ENCODE assay signal across 16 cellular contexts in the genomic region with DNA sequence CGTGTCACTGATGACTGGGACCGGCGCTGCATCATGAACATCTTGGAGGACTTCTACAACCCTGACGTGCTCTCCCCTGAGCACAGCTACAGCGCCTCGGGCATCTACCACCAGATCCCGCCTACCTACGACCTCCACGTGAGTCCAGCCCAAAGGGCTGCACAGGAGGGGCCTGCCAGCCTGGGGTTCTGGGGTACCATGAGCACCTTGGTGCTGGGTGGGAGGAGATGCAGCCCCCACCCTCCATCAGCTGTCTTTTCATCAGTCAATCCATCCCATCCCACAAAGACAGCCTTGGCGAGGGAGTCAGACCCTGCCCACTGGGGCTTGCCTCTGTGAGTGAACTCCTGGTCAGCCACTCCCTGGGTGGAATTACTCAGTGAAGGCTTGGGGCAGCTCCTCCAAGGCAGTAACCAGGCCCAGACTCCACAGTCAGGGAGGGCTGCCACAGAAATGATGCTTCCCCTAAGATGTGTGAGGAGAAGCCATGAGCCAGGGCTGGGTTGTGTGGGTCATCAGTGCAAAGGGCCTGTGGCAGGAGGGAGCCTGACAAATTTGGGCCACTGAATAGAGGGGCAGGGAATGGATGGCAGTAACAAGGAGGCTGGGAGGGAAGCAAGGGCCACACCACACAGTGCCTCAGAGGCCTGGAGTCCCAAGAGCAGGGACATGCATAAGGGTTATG. TPM values are rescaled to one million over a fixed set of nuclear protein-coding genes. Genes with fewer than 3 reads are reported as not detected.
DNase-seq lines count a peak whose midpoint lies in the region; ATAC-seq and TF ChIP-seq lines count a peak whose summit lies in the region.
"Had no signal": no experiment of that assay in that cellular context is flagged by ENCODE, and none has a peak within 500 bp of the region (broad histone marks: within the 10 kb centered on the region; RNA-seq: fewer than 3 reads in every experiment).

No MANE protein-coding gene starts in this region.

- DNase-seq in Right ventricle myocardium inferior (ENCODE audit: missing footprints) (peak; percentile 51), right atrium auricular region (ENCODE audit: low spot score) (no peak), erythroblast (lab: John Stamatoyannopoulos, UW) (no peak), lower lobe of right lung (peak; percentile 36), upper lobe of right lung (peak; percentile 46), SW480 (ENCODE audit: low spot score) (no peak), NCI-H2227 treated with DMSO at 0.1 percent for 48 hours (lab: John Stamatoyannopoulos, UW) (no peak)
- DNase-seq: DMS153, NCI-H1048, NCI-H146, NCI-H2081, NCI-H524, PC-9 had no signal

- H3K27ac ChIP-seq in right atrium auricular region: no peak overlapping the region
- H3K27ac ChIP-seq in lower lobe of right lung: no peak overlapping the region
- no peak overlapping the region for H3K27ac ChIP-seq in upper lobe of right lung
- H3K27ac ChIP-seq: A549; BLaER1 treated with 17β-estradiol and CSF1 and Interleukin-3, amounts not matched to agents 10 nM and 100 nM; PC-9 had no signal

- H3K9me3 ChIP-seq in right atrium auricular region: no peaks in the 10 kb centered on the region
- H3K9me3 ChIP-seq in lower lobe of right lung: no peaks in the 10 kb centered on the region
- H3K9me3 ChIP-seq in upper lobe of right lung: no peaks in the 10 kb centered on the region
- H3K9me3 ChIP-seq: A549; BLaER1 treated with 17β-estradiol and CSF1 and Interleukin-3, amounts not matched to agents 10 nM and 100 nM had no signal

- peaks cover 20% of the 10 kb centered on the region for H3K36me3 ChIP-seq in right atrium auricular region
- H3K36me3 ChIP-seq in lower lobe of right lung: peaks cover 65% of the 10 kb centered on the region
- peaks cover 19% of the 10 kb centered on the region for H3K36me3 ChIP-seq in upper lobe of right lung

- peak; percentile 11 for TF ChIP-seq POLR2A in erythroblast (IDR thresholded peaks at IDR 0.05; ENCODE audit: low read length)

- ATAC-seq in Right ventricle myocardium inferior (no peak), lower lobe of right lung (no peak), upper lobe of right lung (no peak), GM18867 (IDR thresholded peaks at IDR 0.05; ENCODE audit: unreplicated experiment) (no peak)
- ATAC-seq: A549 had no signal

- TF ChIP-seq CTCF in right atrium auricular region (IDR thresholded peaks at IDR 0.05): no peak
- no peak for TF ChIP-seq CTCF in lower lobe of right lung (IDR thresholded peaks at IDR 0.05)
- TF ChIP-seq CTCF in upper lobe of right lung (IDR thresholded peaks at IDR 0.05): no peak

- H3K4me1 ChIP-seq in right atrium auricular region: no peaks in the 10 kb centered on the region
- H3K4me1 ChIP-seq in lower lobe of right lung: no peaks in the 10 kb centered on the region
- no peaks in the 10 kb centered on the region for H3K4me1 ChIP-seq in upper lobe of right lung
- H3K4me1 ChIP-seq: A549; BLaER1 treated with 17β-estradiol and CSF1 and Interleukin-3, amounts not matched to agents 10 nM and 100 nM had no signal

- H3K27me3 ChIP-seq in right atrium auricular region (no peaks in the 10 kb centered on the region), lower lobe of right lung (ENCODE audit: low read depth) (no peaks in the 10 kb centered on the region), upper lobe of right lung (no peaks in the 10 kb centered on the region)
- H3K27me3 ChIP-seq: BLaER1 treated with 17β-estradiol and CSF1 and Interleukin-3, amounts not matched to agents 10 nM and 100 nM had no signal

- no peak overlapping the region for H3K4me3 ChIP-seq in right atrium auricular region
- no peak overlapping the region for H3K4me3 ChIP-seq in lower lobe of right lung
- H3K4me3 ChIP-seq in upper lobe of right lung: no peak overlapping the region
- H3K4me3 ChIP-seq: A549; BLaER1 treated with 17β-estradiol and CSF1 and Interleukin-3, amounts not matched to agents 10 nM and 100 nM; PC-9 had no signal

- intact Hi-C loops in Right ventricle myocardium inferior (cut with DNase I): no loop called here
- intact Hi-C loops in lower lobe of right lung (cut with DNase I): no loop called here
- intact Hi-C loops in upper lobe of right lung (cut with DNase I): no loop called here

RNA-seq across cellular contexts. Expression of a gene that starts 12.8 kb away (rescaled TPM):
- 53.3 TPM for total RNA-seq in Right ventricle myocardium inferior
- total RNA-seq in right atrium auricular region: 10 to 100 TPM; 38.8 to 53.9 TPM
- total RNA-seq in lower lobe of right lung: 61.9 TPM
- total RNA-seq in upper lobe of right lung: 71.4 TPM

RNA-seq across cellular contexts. Expression of a gene that starts 13.4 kb away (rescaled TPM):
- total RNA-seq in Right ventricle myocardium inferior (13.7 TPM), right atrium auricular region (10 to 100 TPM; 10.1 to 17.6 TPM), lower lobe of right lung (7.7 TPM), upper lobe of right lung (6.8 TPM)

RNA-seq across cellular contexts. Expression of a gene that starts 47.9 kb away (rescaled TPM):
- total RNA-seq in Right ventricle myocardium inferior (12.3 TPM), right atrium auricular region (10 to 100 TPM; 11.8 to 12.6 TPM), lower lobe of right lung (23.6 TPM), upper lobe of right lung (27.6 TPM)

RNA-seq across cellular contexts. Expression of a gene that starts 56.8 kb away (rescaled TPM):
- total RNA-seq in Right ventricle myocardium inferior (9,051 TPM), right atrium auricular region (1,000 to 10,000 TPM; 4,697 to 8,249 TPM), lower lobe of right lung (44.0 TPM), upper lobe of right lung (88.9 TPM)

RNA-seq across cellular contexts. Expression of a gene that starts 58.4 kb away (rescaled TPM):
- total RNA-seq in Right ventricle myocardium inferior (45.6 TPM), right atrium auricular region (10 to 100 TPM; 29.2 to 49.6 TPM), lower lobe of right lung (90.2 TPM), upper lobe of right lung (94.6 TPM)

Comparison
In these comparisons a context has a peak if more than half of its experiments do, and no peak if none do; other contexts are left out.
1. DNase-seq: peak in Right ventricle myocardium inferior (single experiment), lower lobe of right lung (single experiment) and upper lobe of right lung (single experiment); none in right atrium auricular region (single experiment), erythroblast (0 of 2), SW480 (single experiment) and NCI-H2227 treated with DMSO at 0.1 percent for 48 hours (single experiment).